In the genomic region with DNA sequence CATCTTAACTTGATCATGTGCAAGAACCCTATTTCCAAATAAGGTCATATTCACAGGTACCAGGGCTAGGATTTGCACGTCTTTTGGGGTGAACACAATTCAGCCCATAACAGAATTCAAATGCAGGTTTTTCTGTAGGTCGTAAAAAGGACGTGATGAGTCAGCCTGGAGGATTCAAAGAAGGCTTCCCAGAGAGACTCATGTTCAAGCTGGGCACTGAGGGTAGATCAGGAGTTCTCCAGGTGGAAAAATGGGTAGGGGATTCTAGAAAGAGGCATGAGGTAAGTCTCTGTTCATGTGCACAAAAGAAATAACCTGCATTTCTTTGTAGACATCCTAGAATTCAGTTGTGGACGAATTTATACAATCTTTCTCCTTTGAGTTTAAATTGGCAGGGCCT, we compare ENCODE assay signal across 24 cellular contexts.
"Had no signal": no experiment of that assay in that cellular context is flagged by ENCODE, and none has a peak within 500 bp of the region (broad histone marks: within the 10 kb centered on the region; RNA-seq: fewer than 3 reads in every experiment).

No MANE protein-coding gene starts in this region.

- H3K36me3 ChIP-seq: gastroesophageal sphincter, heart left ventricle, prostate gland, right atrium auricular region, thoracic aorta, tibial nerve, upper lobe of left lung had no signal

- H3K27ac ChIP-seq: epithelial cell of prostate, gastroesophageal sphincter, heart left ventricle, hepatocyte, prostate gland, right atrium auricular region, thoracic aorta, tibial nerve, upper lobe of left lung had no signal

- ATAC-seq: esophagus mucosa; gastroesophageal sphincter; heart left ventricle; left lobe of liver; mucosa of descending colon; sciatic nerve; stimulated activated naive B cell treated with anti-CD40 and anti-IgM and Interleukin-4, amounts not matched to agents 10 μg/mL and 1 μg/mL and 100 μg/mL, for 72 hours had no signal

- H3K27me3 ChIP-seq: gastroesophageal sphincter, heart left ventricle, hepatocyte, right atrium auricular region, tibial nerve, upper lobe of left lung had no signal

- H3K4me3 ChIP-seq: gastroesophageal sphincter, heart left ventricle, hepatocyte, lung, mucosa of descending colon, prostate gland, right atrium auricular region, thoracic aorta, tibial nerve, upper lobe of left lung had no signal

- H3K4me2 ChIP-seq: hepatocyte had no signal

- H3K79me2 ChIP-seq: hepatocyte had no signal

- H3K4me1 ChIP-seq: heart left ventricle, prostate gland, right atrium auricular region, tibial nerve had no signal

- H2AFZ ChIP-seq: hepatocyte had no signal

- FAIRE-seq: colon, kidney, urothelium cell line had no signal

- H3K9me3 ChIP-seq: prostate gland had no signal

- DNase-seq: effector CD8-positive, alpha-beta T cell; endodermal cell; heart left ventricle; kidney; mesenchymal stem cell; mucosa of descending colon; naive B cell; nucleus accumbens; stimulated activated CD4-positive, alpha-beta T cell treated with anti-CD3 and anti-CD28 coated beads, Interleukin-4, amount 100 ng/mL, for 4 hours; stimulated activated naive B cell treated with anti-CD40 and anti-IgM and Interleukin-4, amounts not matched to agents 10 μg/mL and 1 μg/mL and 100 μg/mL, for 72 hours; upper lobe of left lung had no signal
